ENCODE assay signal across 8 cellular contexts in genomic region chr15:59349715-59350420, GRCh38. TPM values are rescaled to one million over a fixed set of nuclear protein-coding genes. Genes with fewer than 3 reads are reported as not detected.
DNase-seq lines count a peak whose midpoint lies in the region; ATAC-seq and TF ChIP-seq lines count a peak whose summit lies in the region.

No MANE protein-coding gene starts in this region.

- peak; percentile 90 for ATAC-seq in gastrocnemius medialis
- no peak for ATAC-seq in GM21447 (IDR thresholded peaks at IDR 0.05; ENCODE audit: unreplicated experiment)

- intact Hi-C loops in gastrocnemius medialis (cut with DNase I; ENCODE audit: low total_unique reads) = loop anchor here (5.0 kb wide), 1 partner anchor 38 kb away; no protein-coding TSS in a partner anchor

- peaks cover 20% of the 10 kb centered on the region for H3F3A ChIP-seq in SK-N-SH (replicated peaks; ENCODE audit: insufficient read depth)

- TF ChIP-seq CTCF in SK-N-SH (IDR thresholded peaks at IDR 0.05) = no peak
- no peak for TF ChIP-seq CTCF in gastrocnemius medialis (IDR thresholded peaks at IDR 0.05 in 4 of 5, conservative IDR thresholded peaks at IDR 0.05 in 1 of 5)

- no peak for TF ChIP-seq POLR2A in gastrocnemius medialis (IDR thresholded peaks at IDR 0.05)

- H3K9me2 ChIP-seq in SK-N-SH = no peaks in the 10 kb centered on the region

- peak; percentile 38 for DNase-seq in activated CD4-positive, alpha-beta T cell treated with anti-CD3 and anti-CD28 coated beads for 48 hours
- no peak for DNase-seq in activated CD4-positive, alpha-beta T cell treated with anti-CD3 and anti-CD28 coated beads for 1 hour
- peak; percentile 24 for DNase-seq in SK-N-SH
- peak; percentile 69 for DNase-seq in fibroblast of gingiva (ENCODE audit: low read depth)
- no peak for DNase-seq in gastrocnemius medialis
- DNase-seq in NCI-H446 (lab: John Stamatoyannopoulos, UW) = no peak
- no peak for DNase-seq in activated naive CD4-positive, alpha-beta T cell (lab: John Stamatoyannopoulos, UW)

- H3K27ac ChIP-seq in SK-N-SH (ENCODE audit: low read depth in 2 of 2, low read length in 1 of 2) (peak overlapping the region; percentile 65 to 84), gastrocnemius medialis (peak overlapping the region; percentile 45 to 72 (median 56))

- H2AFZ ChIP-seq in SK-N-SH (ENCODE audit: low read depth) = peak overlapping the region; percentile 30

- POLR2A ChIA-PET in SK-N-SH (lab: Yijun Ruan, JAX) = no interaction called here

- peaks cover 5 to 8% of the 10 kb centered on the region in 2 experiments; a peak in 3 of 4 replicates for H3K4me1 ChIP-seq in SK-N-SH (ENCODE audit: control insufficient read depth in 1 of 2, insufficient read depth in 2 of 2, low read depth in 1 of 2, low read length in 1 of 2)
- H3K4me1 ChIP-seq in gastrocnemius medialis = peaks cover 17 to 38% of the 10 kb centered on the region in 2 donors

- H3K9me3 ChIP-seq in SK-N-SH = no peaks in the 10 kb centered on the region
- no peaks in the 10 kb centered on the region for H3K9me3 ChIP-seq in gastrocnemius medialis

- TF ChIP-seq EP300 in SK-N-SH (IDR thresholded peaks at IDR 0.05; ENCODE audit: borderline replicate concordance in 1 of 2, low read depth in 1 of 2, low read length in 1 of 2) = no peak

- H3K4me2 ChIP-seq in SK-N-SH = peak overlapping the region; percentile 27

- H4K20me1 ChIP-seq in SK-N-SH (ENCODE audit: insufficient read depth) = no peaks in the 10 kb centered on the region

- CTCF ChIA-PET in SK-N-SH (lab: Yijun Ruan, JAX) = interaction anchor here (1.0 to 1.3 kb wide), 2 partner anchors 10 to 28 kb away, joined by 3 to 4 read pairs; no protein-coding TSS in a partner anchor

- no peak for TF ChIP-seq RAD21 in SK-N-SH (IDR thresholded peaks at IDR 0.05; ENCODE audit: low read length)

- peaks cover 63% of the 10 kb centered on the region for H3K79me2 ChIP-seq in SK-N-SH (ENCODE audit: insufficient read depth)

- peak overlapping the region; percentile 43 for H3K9ac ChIP-seq in SK-N-SH

- H3K4me3 ChIP-seq in SK-N-SH (ENCODE audit: low read depth in 2 of 2, low read length in 1 of 2) (no peak overlapping the region), gastrocnemius medialis (no peak overlapping the region)

- 61% methylated on average over 4 of the region's 4 CpGs for WGBS in SK-N-SH (ENCODE audit: low lambda C conversion rate)

- H3K27me3 ChIP-seq in SK-N-SH (ENCODE audit: insufficient read depth) (no peaks in the 10 kb centered on the region), gastrocnemius medialis (no peaks in the 10 kb centered on the region)

- in situ Hi-C loops in gastrocnemius medialis (cut with MboI; ENCODE audit: low sequenced_read_pairs in 4 of 4) = no loop called here

- no peaks in the 10 kb centered on the region for H3K36me3 ChIP-seq in SK-N-SH (replicated peaks in 1 of 2; ENCODE audit: control insufficient read depth in 1 of 2, insufficient read depth in 2 of 2, low read length in 1 of 2)
- no peaks in the 10 kb centered on the region for H3K36me3 ChIP-seq in gastrocnemius medialis

TF ChIP-seq in SK-N-SH, 30 proteins besides CTCF, POLR2A, EP300 and RAD21 (continues in another document):
- TF ChIP-seq TEAD4 (IDR thresholded peaks at IDR 0.05; ENCODE audit: borderline replicate concordance, insufficient read depth) (no peak), FOXM1 (IDR thresholded peaks at IDR 0.05; ENCODE audit: low read depth) (no peak), CHD2 (IDR thresholded peaks at IDR 0.05; ENCODE audit: low read length, partially characterized antibody) (no peak), POLR2AphosphoS5 (IDR thresholded peaks at IDR 0.05; ENCODE audit: low read depth, low read length) (peak; percentile 40; the same call in 1 of the 2 replicates), FOSL2 (IDR thresholded peaks at IDR 0.05; ENCODE audit: borderline replicate concordance, low read depth) (peak; percentile 97), RFX5 (IDR thresholded peaks at IDR 0.05; ENCODE audit: low read length) (no peak), YY1 (IDR thresholded peaks at IDR 0.05; ENCODE audit: low read depth) (peak; percentile 35; the same call in 1 of the 2 replicates), SIN3A (IDR thresholded peaks at IDR 0.05; ENCODE audit: borderline replicate concordance, low read depth, low read length) (peak; percentile 65; the same call in 1 of the 2 replicates), JUND (IDR thresholded peaks at IDR 0.05) (peak; percentile 83), ELF1 (IDR thresholded peaks at IDR 0.05) (no peak), MXI1 (IDR thresholded peaks at IDR 0.05; ENCODE audit: low read depth, low read length) (no peak), RXRA (IDR thresholded peaks at IDR 0.05; ENCODE audit: borderline replicate concordance, low read depth) (no peak), IRF3 (IDR thresholded peaks at IDR 0.05; ENCODE audit: low read depth, low read length) (no peak), NFIC (IDR thresholded peaks at IDR 0.05; ENCODE audit: borderline replicate concordance) (no peak), TAF1 (IDR thresholded peaks at IDR 0.05; ENCODE audit: borderline replicate concordance, low read depth, low read length) (peak; percentile 53; the same call in 1 of the 2 replicates), EZH2phosphoT487 (IDR thresholded peaks at IDR 0.05; ENCODE audit: borderline replicate concordance, low read depth) (no peak), REST (IDR thresholded peaks at IDR 0.05; ENCODE audit: low read depth, low read length) (no peak; the same call in 1 of the 2 replicates)
- TF ChIP-seq, protein P1, sequence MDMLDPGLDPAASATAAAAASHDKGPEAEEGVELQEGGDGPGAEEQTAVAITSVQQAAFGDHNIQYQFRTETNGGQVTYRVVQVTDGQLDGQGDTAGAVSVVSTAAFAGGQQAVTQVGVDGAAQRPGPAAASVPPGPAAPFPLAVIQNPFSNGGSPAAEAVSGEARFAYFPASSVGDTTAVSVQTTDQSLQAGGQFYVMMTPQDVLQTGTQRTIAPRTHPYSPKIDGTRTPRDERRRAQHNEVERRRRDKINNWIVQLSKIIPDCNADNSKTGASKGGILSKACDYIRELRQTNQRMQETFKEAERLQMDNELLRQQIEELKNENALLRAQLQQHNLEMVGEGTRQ (IDR thresholded peaks at IDR 0.05; ENCODE audit: borderline replicate concordance, low read depth, low read length) = no peak
- TF ChIP-seq, protein P2, sequence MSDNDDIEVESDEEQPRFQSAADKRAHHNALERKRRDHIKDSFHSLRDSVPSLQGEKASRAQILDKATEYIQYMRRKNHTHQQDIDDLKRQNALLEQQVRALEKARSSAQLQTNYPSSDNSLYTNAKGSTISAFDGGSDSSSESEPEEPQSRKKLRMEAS (IDR thresholded peaks at IDR 0.05; ENCODE audit: low read depth) = 0 out of 2 replicates have a peak, but pooled peaks have one; percentile 50
- TF ChIP-seq, protein P3, sequence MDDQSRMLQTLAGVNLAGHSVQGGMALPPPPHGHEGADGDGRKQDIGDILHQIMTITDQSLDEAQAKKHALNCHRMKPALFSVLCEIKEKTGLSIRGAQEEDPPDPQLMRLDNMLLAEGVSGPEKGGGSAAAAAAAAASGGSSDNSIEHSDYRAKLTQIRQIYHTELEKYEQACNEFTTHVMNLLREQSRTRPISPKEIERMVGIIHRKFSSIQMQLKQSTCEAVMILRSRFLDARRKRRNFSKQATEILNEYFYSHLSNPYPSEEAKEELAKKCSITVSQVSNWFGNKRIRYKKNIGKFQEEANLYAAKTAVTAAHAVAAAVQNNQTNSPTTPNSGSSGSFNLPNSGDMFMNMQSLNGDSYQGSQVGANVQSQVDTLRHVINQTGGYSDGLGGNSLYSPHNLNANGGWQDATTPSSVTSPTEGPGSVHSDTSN (IDR thresholded peaks at IDR 0.05) = peak; percentile 61

RNA-seq across cellular contexts. Expression of gene MYO1E, which starts 22.8 kb away (rescaled TPM):
- polyA plus RNA-seq in SK-N-SH (2012; rRNA removed) = 9.7 and 16.4 TPM in 2 replicates
- polyA plus RNA-seq in SK-N-SH (2012; cell fraction: cytosol; rRNA removed) = 15.1 TPM in 2 replicates
- polyA plus RNA-seq in SK-N-SH (2012; cell fraction: nucleus; rRNA removed) = 14.7 and 15.3 TPM in 2 replicates
- 10 to 100 TPM; 12.8 to 39.6 (median 30.7) TPM for total RNA-seq in gastrocnemius medialis

Comparison
In these comparisons a context has a peak if more than half of its experiments do, and no peak if none do; other contexts are left out.
1. DNase-seq: peak in activated CD4-positive, alpha-beta T cell treated with anti-CD3 and anti-CD28 coated beads for 48 hours (single experiment), SK-N-SH (single experiment) and fibroblast of gingiva (single experiment); none in activated CD4-positive, alpha-beta T cell treated with anti-CD3 and anti-CD28 coated beads for 1 hour (single experiment), gastrocnemius medialis (0 of 2), NCI-H446 (0 of 2) and activated naive CD4-positive, alpha-beta T cell (0 of 4).